10 cellular contexts compared by ENCODE assay signal in the genomic region with DNA sequence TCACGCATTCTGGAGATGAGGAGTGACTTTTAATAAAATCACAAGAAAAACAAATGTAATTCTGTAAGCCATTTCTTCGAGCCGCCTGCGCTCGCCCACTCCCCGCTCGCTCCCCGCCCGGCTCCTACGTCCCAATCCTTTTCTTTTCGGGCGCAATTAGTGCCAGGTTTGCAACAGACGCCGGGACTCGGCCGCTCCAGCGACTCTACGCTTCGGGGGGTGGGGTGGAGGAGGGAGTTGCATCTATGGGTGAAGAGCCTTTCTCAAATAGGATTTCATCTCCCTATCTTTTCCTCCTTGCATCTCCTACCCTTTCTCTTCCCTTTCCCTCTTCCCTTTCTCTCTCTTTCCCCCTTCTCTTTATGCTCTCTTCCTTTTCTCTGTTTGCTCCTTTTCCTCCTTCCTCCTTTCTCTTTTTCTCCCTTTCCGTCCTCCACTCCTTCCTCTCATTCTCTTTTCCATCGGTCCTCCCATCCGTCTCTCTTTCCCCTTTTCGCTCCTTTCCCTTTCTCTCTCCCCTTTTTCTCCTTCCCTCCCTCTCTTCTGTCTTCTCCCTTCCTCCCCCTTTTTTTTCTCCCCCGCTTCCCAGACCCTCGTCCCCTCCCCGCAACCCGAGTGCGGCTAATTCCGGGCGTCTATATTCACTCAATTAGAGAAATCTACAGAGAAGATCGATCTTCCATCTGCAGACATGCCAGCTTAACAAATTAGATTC. TPM values are rescaled to one million over a fixed set of nuclear protein-coding genes. Genes with fewer than 3 reads are reported as not detected.
DNase-seq lines count a peak whose midpoint lies in the region; ATAC-seq and TF ChIP-seq lines count a peak whose summit lies in the region.
"Had no signal": no experiment of that assay in that cellular context is flagged by ENCODE, and none has a peak within 500 bp of the region (broad histone marks: within the 10 kb centered on the region; RNA-seq: fewer than 3 reads in every experiment).

No MANE protein-coding gene starts in this region.

- H3K79me1 ChIP-seq in mesenchymal stem cell (replicated peaks; ENCODE audit: low read length, poor library complexity, severe bottlenecking) = no peaks in the 10 kb centered on the region

- no peak overlapping the region for H3K27ac Mint-ChIP-seq in WTC11

- H2BK15ac ChIP-seq in mesenchymal stem cell (ENCODE audit: low read depth, poor library complexity, severe bottlenecking) = no peak overlapping the region

- no peak overlapping the region for H2AFZ ChIP-seq in mesenchymal stem cell (ENCODE audit: low read depth, low read length)

- peaks cover 91 to 97% of the 10 kb centered on the region in 2 experiments for H3K27me3 ChIP-seq in mesenchymal stem cell (ENCODE audit: control insufficient read depth in 1 of 2, insufficient read depth in 1 of 2, low read length in 2 of 2)

- H3K23ac ChIP-seq in mesenchymal stem cell (ENCODE audit: low read length in 2 of 2) = no peak overlapping the region

- no peaks in the 10 kb centered on the region for H3K9me3 Mint-ChIP-seq in WTC11

- no peaks in the 10 kb centered on the region for H3K36me3 ChIP-seq in mesenchymal stem cell (ENCODE audit: control insufficient read depth in 1 of 2, insufficient read depth in 2 of 2, low read depth in 1 of 2, low read length in 2 of 2)
- H3K36me3 ChIP-seq: colonic mucosa, transverse colon had no signal

- peaks cover 15% of the 10 kb centered on the region for H3K4me1 ChIP-seq in mesenchymal stem cell (ENCODE audit: control insufficient read depth, insufficient read depth, low read depth, low read length)
- H3K4me1 ChIP-seq: colonic mucosa had no signal

- no peak overlapping the region for H3K4ac ChIP-seq in mesenchymal stem cell (ENCODE audit: low read depth in 1 of 2, low read length in 2 of 2)

- no peak overlapping the region for H2BK120ac ChIP-seq in mesenchymal stem cell (ENCODE audit: low read depth, low read length)

- no peak; the same call in 1 of the 2 replicates for ATAC-seq in WTC11

- peaks cover 99% of the 10 kb centered on the region for H3K27me3 Mint-ChIP-seq in WTC11 (ENCODE audit: low read depth)

- POLR2A ChIA-PET in WTC11 (lab: Charles Lee) = no interaction called here

- H3K27ac ChIP-seq in mesenchymal stem cell (ENCODE audit: low read length, poor library complexity, severe bottlenecking) = no peak overlapping the region
- H3K27ac ChIP-seq: colonic mucosa, skin epidermis, transverse colon had no signal

- peak overlapping the region; percentile 62 for H3K4me3 Mint-ChIP-seq in WTC11

- no peak overlapping the region for H3K14ac ChIP-seq in mesenchymal stem cell (ENCODE audit: low read length in 2 of 2)

- H4K91ac ChIP-seq in mesenchymal stem cell (ENCODE audit: low read length) = no peak overlapping the region

- H4K8ac ChIP-seq in mesenchymal stem cell (ENCODE audit: low read length) = no peak overlapping the region

- H2BK5ac ChIP-seq in mesenchymal stem cell (ENCODE audit: low read depth, low read length, poor library complexity, severe bottlenecking) = no peak overlapping the region

- no peaks in the 10 kb centered on the region for H3K36me3 Mint-ChIP-seq in WTC11

- no peak overlapping the region for H3K9ac ChIP-seq in mesenchymal stem cell (ENCODE audit: low read length)

- 4% methylated on average over 22 of the region's 31 CpGs for WGBS in mesenchymal stem cell

- no peak overlapping the region for H2AK5ac ChIP-seq in mesenchymal stem cell (ENCODE audit: low read length, severe bottlenecking)

- H3K9me3 ChIP-seq in mesenchymal stem cell (ENCODE audit: control insufficient read depth, low read length) = peaks cover 3% of the 10 kb centered on the region
- H3K9me3 ChIP-seq: colonic mucosa, transverse colon had no signal

- no peak overlapping the region for H3K18ac ChIP-seq in mesenchymal stem cell (ENCODE audit: low read depth in 1 of 2, low read length in 2 of 2)

- H2BK12ac ChIP-seq in mesenchymal stem cell (ENCODE audit: low read length in 2 of 2) = no peak overlapping the region

- peaks cover 52% of the 10 kb centered on the region for H3K4me1 Mint-ChIP-seq in WTC11

- peak overlapping the region; percentile 31 for H3K4me2 ChIP-seq in mesenchymal stem cell (ENCODE audit: low read length, poor library complexity, severe bottlenecking)

- H3K4me3 ChIP-seq in GM12875 (ENCODE audit: low read depth, low read length) (peak overlapping the region; percentile 26), mesenchymal stem cell (ENCODE audit: insufficient read depth in 1 of 2, low read depth in 1 of 2, low read length in 2 of 2) (no peak overlapping the region)
- H3K4me3 ChIP-seq: colonic mucosa had no signal

- CTCF ChIA-PET in WTC11 (lab: Charles Lee) = interaction anchor here (0.7 to 1.5 kb wide), 2 partner anchors 321 to 340 kb away, joined by 3 read pairs; no protein-coding TSS in a partner anchor

- DNase-seq in COR-L47 (lab: John Stamatoyannopoulos, UW) (peak; percentile 7), WTC11 (ENCODE audit: low spot score) (peak; percentile 75), mesenchymal stem cell (peak; percentile 9), SKM-1 treated with dmso at 0.1 percent for 144 hours (lab: John Stamatoyannopoulos, UW; ENCODE audit: unreplicated experiment) (no peak), GOT3 (lab: John Stamatoyannopoulos, UW) (no peak)
- DNase-seq in effector CD8-positive, alpha-beta T cell (lab: John Stamatoyannopoulos, UW) = no peak
- DNase-seq: colonic mucosa had no signal

- TF ChIP-seq CTCF in GM12875 (IDR thresholded peaks at IDR 0.05; ENCODE audit: borderline replicate concordance, insufficient read depth, low read depth, low read length) = no peak
- TF ChIP-seq CTCF in WTC11 (IDR thresholded peaks at IDR 0.05) = no peak

TF ChIP-seq in WTC11, 78 proteins besides CTCF, POLR2A, EP300 and RAD21 (continues in another document):
- TF ChIP-seq HMGXB4 (CRISPR knock-in tag; IDR thresholded peaks at IDR 0.05) (no peak), ZBTB43 (CRISPR knock-in tag; IDR thresholded peaks at IDR 0.05) (no peak), PRDM15 (CRISPR knock-in tag; IDR thresholded peaks at IDR 0.05) (peak; percentile 80)
- TF ChIP-seq, protein P1, sequence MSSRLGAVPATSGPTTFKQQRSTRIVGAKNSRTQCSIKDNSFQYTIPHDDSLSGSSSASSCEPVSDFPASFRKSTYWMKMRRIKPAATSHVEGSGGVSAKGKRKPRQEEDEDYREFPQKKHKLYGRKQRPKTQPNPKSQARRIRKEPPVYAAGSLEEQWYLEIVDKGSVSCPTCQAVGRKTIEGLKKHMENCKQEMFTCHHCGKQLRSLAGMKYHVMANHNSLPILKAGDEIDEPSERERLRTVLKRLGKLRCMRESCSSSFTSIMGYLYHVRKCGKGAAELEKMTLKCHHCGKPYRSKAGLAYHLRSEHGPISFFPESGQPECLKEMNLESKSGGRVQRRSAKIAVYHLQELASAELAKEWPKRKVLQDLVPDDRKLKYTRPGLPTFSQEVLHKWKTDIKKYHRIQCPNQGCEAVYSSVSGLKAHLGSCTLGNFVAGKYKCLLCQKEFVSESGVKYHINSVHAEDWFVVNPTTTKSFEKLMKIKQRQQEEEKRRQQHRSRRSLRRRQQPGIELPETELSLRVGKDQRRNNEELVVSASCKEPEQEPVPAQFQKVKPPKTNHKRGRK (CRISPR knock-in tag; IDR thresholded peaks at IDR 0.05; ENCODE audit: borderline replicate concordance) = peak; percentile 98

RNA-seq across cellular contexts. Expression of gene OTP, which starts 6.1 kb away (rescaled TPM):
- total RNA-seq in WTC11 (2021) = not detected in 3 replicates
- not detected for polyA plus RNA-seq in mesenchymal stem cell (2013, experiment 1 of 2)
- polyA plus RNA-seq in mesenchymal stem cell (2013, experiment 2 of 2) = not detected
- total RNA-seq: colonic mucosa, transverse colon had no signal

Comparison
In these comparisons a context has a peak if more than half of its experiments do, and no peak if none do; other contexts are left out.
1. DNase-seq: peak in COR-L47 (single experiment), WTC11 (single experiment) and mesenchymal stem cell (single experiment); none in SKM-1 treated with dmso at 0.1 percent for 144 hours (single experiment), GOT3 (single experiment) and effector CD8-positive, alpha-beta T cell (single experiment).